Comparison of ENCODE assay signal across 20 cellular contexts in the genomic region with DNA sequence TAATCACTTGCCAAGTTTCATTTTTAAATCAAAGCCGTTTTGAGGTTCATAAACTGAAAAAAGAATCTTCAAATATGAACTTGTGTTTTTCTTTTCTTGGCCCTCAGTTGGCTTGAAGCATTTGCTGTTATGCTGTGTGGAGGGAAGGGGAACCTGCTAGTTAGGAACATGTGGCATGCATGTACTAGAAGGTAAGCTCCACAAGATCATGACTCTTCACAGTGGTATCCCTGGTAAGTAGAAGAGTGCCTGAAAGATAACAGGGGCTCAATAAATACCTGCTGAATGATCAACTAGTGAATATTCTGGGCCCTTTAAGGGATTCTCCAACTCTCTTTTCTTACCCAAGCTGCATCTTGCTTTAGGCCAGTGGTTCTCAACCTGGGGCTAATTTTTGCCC.
A peak's percentile ranks its signal among the peaks of the same experiment; 100 is the strongest.
DNase-seq lines count a peak whose midpoint lies in the region; ATAC-seq and TF ChIP-seq lines count a peak whose summit lies in the region.
"Had no signal": no experiment of that assay in that cellular context is flagged by ENCODE, and none has a peak within 500 bp of the region (broad histone marks: within the 10 kb centered on the region; RNA-seq: fewer than 3 reads in every experiment).

No MANE protein-coding gene starts in this region.

- H3K36me3 ChIP-seq in GM23338 (ENCODE audit: insufficient read depth) (no peaks in the 10 kb centered on the region), adipocyte (ENCODE audit: control insufficient read depth, insufficient read depth, low read length, severe bottlenecking) (peaks cover 1% of the 10 kb centered on the region), left lung (no peaks in the 10 kb centered on the region)
- H3K36me3 ChIP-seq: BLaER1 had no signal

- no peaks in the 10 kb centered on the region for H3K27me3 Mint-ChIP-seq in GM23338 (ENCODE audit: insufficient read depth, low read depth, poor library complexity)
- H3K27me3 Mint-ChIP-seq: CD4-positive, alpha-beta T cell had no signal

- H3K9me3 Mint-ChIP-seq in GM23338 = no peaks in the 10 kb centered on the region
- H3K9me3 Mint-ChIP-seq: CD4-positive, alpha-beta T cell had no signal

- ATAC-seq in GM23338 (no peak), left lung (peak; percentile 47), sciatic nerve (peak; percentile 36)
- ATAC-seq: Panc1 had no signal

- peaks cover 13% of the 10 kb centered on the region for H3K4me1 Mint-ChIP-seq in GM23338

- TF ChIP-seq CTCF in GM23338 (conservative IDR thresholded peaks at IDR 0.05; ENCODE audit: low read depth in 2 of 2) (no peak), left lung (IDR thresholded peaks at IDR 0.05) (no peak)

- H3K27me3 ChIP-seq in GM23338 (ENCODE audit: insufficient read depth) (no peaks in the 10 kb centered on the region), adipocyte (replicated peaks; ENCODE audit: control insufficient read depth, insufficient read depth, low read length) (no peaks in the 10 kb centered on the region), left lung (no peaks in the 10 kb centered on the region)
- H3K27me3 ChIP-seq: BLaER1 had no signal

- no peaks in the 10 kb centered on the region for H3F3A ChIP-seq in GM23338 (replicated peaks; ENCODE audit: low read depth)

- H3K27ac ChIP-seq in GM23338 (ENCODE audit: low read depth) (no peak overlapping the region), left lung (peak overlapping the region; percentile 20 to 22)
- H3K27ac ChIP-seq: BLaER1, KMS-11 had no signal

- intact Hi-C loops in left lung (cut with DNase I) = no loop called here
- intact Hi-C loops in sciatic nerve (cut with DNase I) = no loop called here
- intact Hi-C loops in head of caudate nucleus (cut with DNase I) = no loop called here

- DNase-seq in GM23338 (ENCODE audit: low spot score) (no peak), adipocyte (ENCODE audit: low read depth) (peak; percentile 32), left lung (no peak), sciatic nerve (ENCODE audit: low spot score) (no peak), activated gamma-delta T cell (lab: John Stamatoyannopoulos, UW) (no peak), 8988T (no peak), head of caudate nucleus (no peak), kidney tubule cell (ENCODE audit: low spot score) (no peak)
- DNase-seq: CD4-positive, alpha-beta T cell; COR-L47; DMS79; NCI-H1105; NCI-H146; NCI-H2029; NCI-H226; NCI-H510A treated with DMSO at 0.1 percent for 48 hours; NCI-H774 had no signal

- no peaks in the 10 kb centered on the region for H3K9me2 ChIP-seq in GM23338 (ENCODE audit: insufficient read depth)

- H3K4me3 Mint-ChIP-seq in GM23338 = no peak overlapping the region
- H3K4me3 Mint-ChIP-seq: CD4-positive, alpha-beta T cell had no signal

- H2AFZ ChIP-seq in GM23338 = peak overlapping the region; percentile 1; the same call in 1 of the 2 replicates

- no peak overlapping the region for H3K4me2 ChIP-seq in GM23338
- H3K4me2 ChIP-seq: BLaER1, KMS-11 had no signal

- H3K4me1 ChIP-seq in GM23338 (ENCODE audit: insufficient read depth) (peaks cover 13% of the 10 kb centered on the region; the same call in 1 of the 2 replicates), adipocyte (ENCODE audit: control insufficient read depth, insufficient read depth, low read length) (peaks cover 21% of the 10 kb centered on the region), left lung (peaks cover 5 to 7% of the 10 kb centered on the region in 2 donors)
- H3K4me1 ChIP-seq: BLaER1 had no signal

- H3K27ac Mint-ChIP-seq in GM23338 = no peak overlapping the region
- H3K27ac Mint-ChIP-seq: CD4-positive, alpha-beta T cell had no signal

- H3K79me2 ChIP-seq in GM23338 (replicated peaks; ENCODE audit: insufficient read depth) = no peaks in the 10 kb centered on the region

- no peak overlapping the region for H3K4me3 ChIP-seq in GM23338
- no peak overlapping the region for H3K4me3 ChIP-seq in adipocyte (ENCODE audit: low read length)
- no peak overlapping the region for H3K4me3 ChIP-seq in left lung
- H3K4me3 ChIP-seq: BLaER1 had no signal

- H3K9me3 ChIP-seq in adipocyte (ENCODE audit: control insufficient read depth, low read length) (no peaks in the 10 kb centered on the region), left lung (no peaks in the 10 kb centered on the region)
- H3K9me3 ChIP-seq: BLaER1 had no signal

- no peaks in the 10 kb centered on the region for H3K36me3 Mint-ChIP-seq in GM23338 (ENCODE audit: low read depth)

- H4K20me1 ChIP-seq in GM23338 (replicated peaks; ENCODE audit: insufficient read depth) = no peaks in the 10 kb centered on the region
- H4K20me1 ChIP-seq: BLaER1 had no signal

- no peak overlapping the region for H3K9ac ChIP-seq in adipocyte (ENCODE audit: low read length)
- H3K9ac ChIP-seq: BLaER1, KMS-11 had no signal

TF ChIP-seq in GM23338, 12 proteins besides CTCF, POLR2A, EP300 and RAD21:
- TF ChIP-seq ZNF114 (CRISPR knock-in tag; IDR thresholded peaks at IDR 0.05) (no peak), EZH2phosphoT487 (IDR thresholded peaks at IDR 0.05; ENCODE audit: unreplicated experiment) (no peak)
